ENCODE assay signal across 16 cellular contexts in the genomic region with DNA sequence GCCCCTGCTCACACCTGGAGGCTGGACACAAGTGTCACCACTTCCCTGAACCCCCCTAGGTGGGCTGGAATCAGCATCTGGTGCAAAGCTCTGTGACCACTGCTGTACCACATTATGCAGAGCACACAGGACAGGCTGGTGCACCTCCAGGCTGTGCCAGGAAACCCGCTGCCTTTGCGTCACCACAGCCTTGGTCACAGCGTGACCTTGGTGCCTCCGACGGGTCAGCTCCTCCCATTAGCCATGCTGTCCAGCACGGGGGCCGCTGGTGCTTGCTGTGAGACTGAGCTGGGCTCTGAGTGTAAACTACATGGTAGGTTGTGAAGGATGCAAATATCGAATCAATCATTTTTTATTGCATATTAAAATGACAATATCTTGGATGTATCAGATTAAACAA. TPM values are rescaled to one million over a fixed set of nuclear protein-coding genes. Genes with fewer than 3 reads are reported as not detected.
DNase-seq lines count a peak whose midpoint lies in the region; ATAC-seq, FAIRE-seq and TF ChIP-seq lines count a peak whose summit lies in the region.
"Had no signal": no experiment of that assay in that cellular context is flagged by ENCODE, and none has a peak within 500 bp of the region (broad histone marks: within the 10 kb centered on the region; RNA-seq: fewer than 3 reads in every experiment).

No MANE protein-coding gene starts in this region.

- H4K20me1 ChIP-seq in astrocyte (ENCODE audit: insufficient read depth, low read length), result peaks cover 23% of the 10 kb centered on the region

- H3K36me3 ChIP-seq in astrocyte (ENCODE audit: insufficient read depth, low read length), result peaks cover 2% of the 10 kb centered on the region
- no peaks in the 10 kb centered on the region for H3K36me3 ChIP-seq in liver (ENCODE audit: control insufficient read depth in 4 of 4, insufficient read depth in 3 of 4, low read depth in 1 of 4, low read length in 3 of 4)
- H3K36me3 ChIP-seq in stomach, result no peaks in the 10 kb centered on the region
- H3K36me3 ChIP-seq: upper lobe of left lung had no signal

- H2AFZ ChIP-seq in astrocyte (ENCODE audit: low read depth, low read length), result no peak overlapping the region

- peaks cover 21% of the 10 kb centered on the region for H3K79me2 ChIP-seq in astrocyte (ENCODE audit: insufficient read depth, low read length)

- H3K4me1 ChIP-seq in astrocyte (ENCODE audit: insufficient read depth, low read length) (peaks cover 12% of the 10 kb centered on the region), liver (ENCODE audit: control insufficient read depth in 4 of 4, insufficient read depth in 4 of 4, low read length in 3 of 4) (peaks cover 17 to 62% (median 46%) of the 10 kb centered on the region in 4 donors), stomach (peaks cover 27 to 49% (median 47%) of the 10 kb centered on the region in 4 donors)

- no peak overlapping the region for H3K4me2 ChIP-seq in astrocyte (ENCODE audit: low read length)

- H3K27ac ChIP-seq in astrocyte (ENCODE audit: low read depth, low read length) (no peak overlapping the region), liver (ENCODE audit: low read depth in 1 of 2, low read length in 2 of 2) (peak overlapping the region; percentile 96 to 100), stomach (no peak overlapping the region)

- TF ChIP-seq CTCF in astrocyte (IDR thresholded peaks at IDR 0.05; ENCODE audit: insufficient read depth, low read depth, low read length) (no peak), liver (IDR thresholded peaks at IDR 0.05; ENCODE audit: low read depth, low read length, missing input control) (no peak), stomach (IDR thresholded peaks at IDR 0.05) (no peak)

- no peak for ATAC-seq in HG03139 (IDR thresholded peaks at IDR 0.05; ENCODE audit: unreplicated experiment)
- ATAC-seq: activated CD4-positive, CD25-positive, alpha-beta regulatory T cell treated with anti-CD3 and anti-CD28 coated beads, Interleukin-2, amount 50 U/mL, for 24 hours; T-helper 17 cell had no signal

- H3K27me3 Mint-ChIP-seq in astrocyte (ENCODE audit: low read depth, unreplicated experiment), result peaks cover 20% of the 10 kb centered on the region
- H3K27me3 Mint-ChIP-seq: activated naive CD8-positive, alpha-beta T cell treated with anti-CD3 and anti-CD28 coated beads, Interleukin-2, amount 10 ng/mL, durations not matched to agents 7 days and 5 days; IgD-negative memory B cell; T-helper 17 cell had no signal

- peak in 1 of 2 donors; percentile 42 for TF ChIP-seq RAD21 in liver (IDR thresholded peaks at IDR 0.05)

- intact Hi-C loops in stomach (cut with DNase I; ENCODE audit: low total_unique reads), result loop anchor here (2.0 kb wide), 1 partner anchor 145 kb away; no protein-coding TSS in a partner anchor

- H3K9me3 Mint-ChIP-seq in astrocyte (ENCODE audit: unreplicated experiment), result no peaks in the 10 kb centered on the region
- H3K9me3 Mint-ChIP-seq: activated naive CD8-positive, alpha-beta T cell treated with anti-CD3 and anti-CD28 coated beads, Interleukin-2, amount 10 ng/mL, durations not matched to agents 7 days and 5 days; endodermal cell; IgD-negative memory B cell; memory B cell had no signal

- no peaks in the 10 kb centered on the region for H3K36me3 Mint-ChIP-seq in astrocyte (ENCODE audit: low read depth, unreplicated experiment)
- H3K36me3 Mint-ChIP-seq: IgD-negative memory B cell, memory B cell had no signal

- no peak for TF ChIP-seq POLR2A in stomach (IDR thresholded peaks at IDR 0.05)

- no peaks in the 10 kb centered on the region for H3K27me3 ChIP-seq in astrocyte (ENCODE audit: insufficient read depth, low read length)
- no peaks in the 10 kb centered on the region for H3K27me3 ChIP-seq in liver (ENCODE audit: control insufficient read depth in 4 of 4, insufficient read depth in 4 of 4, low read length in 3 of 4)
- peaks cover 0 to 5% (median 0%) of the 10 kb centered on the region in 3 donors for H3K27me3 ChIP-seq in stomach
- H3K27me3 ChIP-seq: upper lobe of left lung had no signal

- 23% methylated on average over 8 of the region's 8 CpGs for WGBS in liver
- WGBS in stomach, 5 donors, result 27 to 52% (median 37%) methylated on average over 8 of the region's 8 CpGs

- TF ChIP-seq EP300 in stomach (IDR thresholded peaks at IDR 0.05), result no peak

- DNase-seq in DMS53 (lab: John Stamatoyannopoulos, UW) (peak; percentile 31), DMS53 treated with DMSO at 0.1 percent for 48 hours (lab: John Stamatoyannopoulos, UW; ENCODE audit: unreplicated experiment) (no peak), astrocyte (ENCODE audit: low read depth) (no peak), stomach (peak; percentile 52), NCI-H146 treated with DMSO at 0.1 percent for 48 hours (lab: John Stamatoyannopoulos, UW; ENCODE audit: unreplicated experiment) (no peak), cortex of kidney (lab: John Stamatoyannopoulos, UW) (no peak)

- FAIRE-seq in astrocyte (lab: Jason Lieb, UNC), result no peak
- FAIRE-seq: TTC549 had no signal

- H3K9me3 ChIP-seq in astrocyte (ENCODE audit: insufficient read depth, low read depth, low read length), result no peaks in the 10 kb centered on the region
- H3K9me3 ChIP-seq in liver (ENCODE audit: control insufficient read depth in 4 of 4, low read length in 3 of 4), result no peaks in the 10 kb centered on the region
- no peaks in the 10 kb centered on the region for H3K9me3 ChIP-seq in stomach
- H3K9me3 ChIP-seq: upper lobe of left lung had no signal

- no peak overlapping the region for H3K4me3 ChIP-seq in astrocyte (ENCODE audit: insufficient read depth, low read depth, low read length)
- H3K4me3 ChIP-seq in liver (ENCODE audit: low read depth in 1 of 3, low read length in 3 of 3), result no peak overlapping the region
- no peak overlapping the region for H3K4me3 ChIP-seq in stomach
- H3K4me3 ChIP-seq: upper lobe of left lung had no signal

- H3K9ac ChIP-seq in astrocyte (ENCODE audit: low read length) (no peak overlapping the region), liver (ENCODE audit: low read depth in 1 of 2, low read length in 2 of 2) (peak overlapping the region in 1 of 2 donors; percentile 5)

- no peaks in the 10 kb centered on the region for H3K4me1 Mint-ChIP-seq in astrocyte (ENCODE audit: low read depth, unreplicated experiment)

- no peak overlapping the region for H3K27ac Mint-ChIP-seq in astrocyte (ENCODE audit: unreplicated experiment)
- H3K27ac Mint-ChIP-seq: activated naive CD8-positive, alpha-beta T cell treated with anti-CD3 and anti-CD28 coated beads, Interleukin-2, amount 10 ng/mL, durations not matched to agents 7 days and 5 days; endodermal cell had no signal

- H3K4me3 Mint-ChIP-seq in astrocyte (ENCODE audit: unreplicated experiment), result peak overlapping the region; percentile 35

TF ChIP-seq in liver, 16 proteins besides CTCF, POLR2A, EP300 and RAD21 (continues in another document):
- TF ChIP-seq RXRA (IDR thresholded peaks at IDR 0.05), result peak; percentile 82 to 96
- TF ChIP-seq JUND (IDR thresholded peaks at IDR 0.05), result peak in 1 of 2 donors; percentile 41
- peak; percentile 42 to 76 for TF ChIP-seq HNF4A (conservative IDR thresholded peaks at IDR 0.05)
- no peak for TF ChIP-seq FOXA1 (IDR thresholded peaks at IDR 0.05)
- TF ChIP-seq NR2F2 (IDR thresholded peaks at IDR 0.05), result peak; percentile 69
- peak in 1 of 2 donors; percentile 51 for TF ChIP-seq EGR1 (IDR thresholded peaks at IDR 0.05; ENCODE audit: low read depth in 2 of 2)
- peak; percentile 52 for TF ChIP-seq YY1 (IDR thresholded peaks at IDR 0.05)
- TF ChIP-seq, protein P1, sequence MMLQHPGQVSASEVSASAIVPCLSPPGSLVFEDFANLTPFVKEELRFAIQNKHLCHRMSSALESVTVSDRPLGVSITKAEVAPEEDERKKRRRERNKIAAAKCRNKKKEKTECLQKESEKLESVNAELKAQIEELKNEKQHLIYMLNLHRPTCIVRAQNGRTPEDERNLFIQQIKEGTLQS (IDR thresholded peaks at IDR 0.05), result peak; percentile 79
- TF ChIP-seq, protein P2, sequence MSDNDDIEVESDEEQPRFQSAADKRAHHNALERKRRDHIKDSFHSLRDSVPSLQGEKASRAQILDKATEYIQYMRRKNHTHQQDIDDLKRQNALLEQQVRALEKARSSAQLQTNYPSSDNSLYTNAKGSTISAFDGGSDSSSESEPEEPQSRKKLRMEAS (IDR thresholded peaks at IDR 0.05), result peak; percentile 58
- TF ChIP-seq GABPA (IDR thresholded peaks at IDR 0.05 in 1 of 2, conservative IDR thresholded peaks at IDR 0.05 in 1 of 2), result peak in 1 of 2 donors; percentile 38
- TF ChIP-seq, protein P3, sequence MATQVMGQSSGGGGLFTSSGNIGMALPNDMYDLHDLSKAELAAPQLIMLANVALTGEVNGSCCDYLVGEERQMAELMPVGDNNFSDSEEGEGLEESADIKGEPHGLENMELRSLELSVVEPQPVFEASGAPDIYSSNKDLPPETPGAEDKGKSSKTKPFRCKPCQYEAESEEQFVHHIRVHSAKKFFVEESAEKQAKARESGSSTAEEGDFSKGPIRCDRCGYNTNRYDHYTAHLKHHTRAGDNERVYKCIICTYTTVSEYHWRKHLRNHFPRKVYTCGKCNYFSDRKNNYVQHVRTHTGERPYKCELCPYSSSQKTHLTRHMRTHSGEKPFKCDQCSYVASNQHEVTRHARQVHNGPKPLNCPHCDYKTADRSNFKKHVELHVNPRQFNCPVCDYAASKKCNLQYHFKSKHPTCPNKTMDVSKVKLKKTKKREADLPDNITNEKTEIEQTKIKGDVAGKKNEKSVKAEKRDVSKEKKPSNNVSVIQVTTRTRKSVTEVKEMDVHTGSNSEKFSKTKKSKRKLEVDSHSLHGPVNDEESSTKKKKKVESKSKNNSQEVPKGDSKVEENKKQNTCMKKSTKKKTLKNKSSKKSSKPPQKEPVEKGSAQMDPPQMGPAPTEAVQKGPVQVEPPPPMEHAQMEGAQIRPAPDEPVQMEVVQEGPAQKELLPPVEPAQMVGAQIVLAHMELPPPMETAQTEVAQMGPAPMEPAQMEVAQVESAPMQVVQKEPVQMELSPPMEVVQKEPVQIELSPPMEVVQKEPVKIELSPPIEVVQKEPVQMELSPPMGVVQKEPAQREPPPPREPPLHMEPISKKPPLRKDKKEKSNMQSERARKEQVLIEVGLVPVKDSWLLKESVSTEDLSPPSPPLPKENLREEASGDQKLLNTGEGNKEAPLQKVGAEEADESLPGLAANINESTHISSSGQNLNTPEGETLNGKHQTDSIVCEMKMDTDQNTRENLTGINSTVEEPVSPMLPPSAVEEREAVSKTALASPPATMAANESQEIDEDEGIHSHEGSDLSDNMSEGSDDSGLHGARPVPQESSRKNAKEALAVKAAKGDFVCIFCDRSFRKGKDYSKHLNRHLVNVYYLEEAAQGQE (IDR thresholded peaks at IDR 0.05), result peak; percentile 96
- peak; percentile 62 for TF ChIP-seq SP1 (IDR thresholded peaks at IDR 0.05)

RNA-seq across cellular contexts. Expression of gene SEC16A, which starts 2.8 kb away (rescaled TPM):
- total RNA-seq in astrocyte (94.5 and 103 TPM in 2 replicates), liver (10 to 100 TPM; 21.7 to 96.1 TPM), stomach (100 to 1,000 TPM in 1 of 5 donors, 10 to 100 TPM in 4; 14.6 to 105 (median 60.3) TPM)
- polyA plus RNA-seq in liver (10 to 100 TPM; 43.3 to 88.7 TPM), stomach (10 to 100 TPM; 29.9 to 44.2 (median 32.2) TPM)

RNA-seq across cellular contexts. Expression of gene INPP5E, which starts 46.0 kb away (rescaled TPM):
- total RNA-seq in astrocyte (12.6 and 13.2 TPM in 2 replicates), liver (1 to 10 TPM; 3.1 to 3.3 TPM), stomach (10 to 100 TPM in 2 of 5 donors, 1 to 10 TPM in 3; 6.2 to 32.1 (median 9.7) TPM)
- polyA plus RNA-seq in liver (1 to 10 TPM; 1.0 to 2.7 TPM), stomach (1 to 10 TPM; 3.2 to 9.0 (median 4.2) TPM)

Comparison
In these comparisons a context has a peak if more than half of its experiments do, and no peak if none do; other contexts are left out.
1. DNase-seq: peak in DMS53 (single experiment) and stomach (single experiment); none in DMS53 treated with DMSO at 0.1 percent for 48 hours (single experiment), astrocyte (single experiment), NCI-H146 treated with DMSO at 0.1 percent for 48 hours (single experiment) and cortex of kidney (single experiment).
2. H3K27ac ChIP-seq: peak in liver (2 of 2); none in astrocyte (single experiment) and stomach (0 of 5).